ENCODE assay signal across 24 cellular contexts in the genomic region with DNA sequence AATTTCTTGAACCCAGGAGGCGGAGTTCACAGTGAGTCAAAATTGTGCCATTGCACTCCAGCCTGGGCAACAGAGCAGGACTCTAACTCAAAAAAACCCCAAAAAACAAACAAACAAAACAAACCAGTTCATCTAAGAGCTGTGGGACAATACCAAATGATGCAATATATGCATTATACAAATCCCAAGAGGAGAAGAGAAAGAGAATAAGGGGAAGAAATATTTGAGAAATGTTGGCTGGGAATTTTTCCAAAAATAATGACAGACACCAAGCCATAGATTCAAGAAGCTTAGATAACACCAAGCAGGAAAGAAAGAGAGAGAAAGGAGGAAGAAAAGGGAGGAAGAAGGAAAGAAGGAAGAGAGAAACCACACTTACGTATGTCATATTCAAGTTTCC.
"Had no signal": no experiment of that assay in that cellular context is flagged by ENCODE, and none has a peak within 500 bp of the region (broad histone marks: within the 10 kb centered on the region; RNA-seq: fewer than 3 reads in every experiment).

No MANE protein-coding gene starts in this region.

- ATAC-seq: left colon; left lung; lower lobe of right lung; natural killer cell treated with Interleukin-12 subunit alpha and Interleukin-12 subunit beta and Interleukin-15 and Interleukin-18, amount 100 ng/mL, for 72 hours; sciatic nerve; stimulated activated effector memory CD8-positive, alpha-beta T cell treated with anti-CD3 and anti-CD28 coated beads, Interleukin-12 subunit alpha, Interleukin-12 subunit beta, amount 100 ng/mL, for 72 hours; upper lobe of right lung had no signal

- H3K27me3 Mint-ChIP-seq: natural killer cell treated with Interleukin-12 subunit alpha and Interleukin-12 subunit beta and Interleukin-15 and Interleukin-18, amount 100 ng/mL, for 72 hours; stimulated activated naive CD8-positive, alpha-beta T cell treated with anti-CD3 and anti-CD28 coated beads, Interleukin-15, Interleukin-2, amounts not matched to agents 100 ng/mL and 50 ng/mL, for 24 hours had no signal

- H3K36me3 Mint-ChIP-seq: stimulated activated effector memory CD8-positive, alpha-beta T cell treated with anti-CD3 and anti-CD28 coated beads, Interleukin-12 subunit alpha, Interleukin-12 subunit beta, amount 100 ng/mL, for 72 hours had no signal

- DNase-seq: hippocampal formation; kidney glomerular epithelial cell; left colon; left lung; lower lobe of right lung; mesendoderm; naive B cell; ovary; small intestine; spleen; stimulated activated CD4-positive, alpha-beta T cell treated with anti-CD3 and anti-CD28 coated beads, Interleukin-4, amount 100 ng/mL, for 24 hours; stimulated activated naive CD4-positive, alpha-beta T cell; tibial artery; trophoblast cell; upper lobe of right lung had no signal

- H3K4me1 Mint-ChIP-seq: mesothelial cell of epicardium had no signal

- H3K27ac Mint-ChIP-seq: mesothelial cell of epicardium; naive B cell; natural killer cell treated with Interleukin-12 subunit alpha and Interleukin-12 subunit beta and Interleukin-15 and Interleukin-18, amount 100 ng/mL, for 72 hours; progenitor cell of endocrine pancreas; stimulated activated effector memory CD8-positive, alpha-beta T cell treated with anti-CD3 and anti-CD28 coated beads, Interleukin-12 subunit alpha, Interleukin-12 subunit beta, amount 100 ng/mL, for 72 hours; stimulated activated naive CD8-positive, alpha-beta T cell treated with anti-CD3 and anti-CD28 coated beads, Interleukin-15, Interleukin-2, amounts not matched to agents 100 ng/mL and 50 ng/mL, for 24 hours had no signal

- H3K27me3 ChIP-seq: left lung, ovary, right atrium auricular region, spleen, suprapubic skin, tibial artery, upper lobe of right lung had no signal

- H3K27ac ChIP-seq: left lung, lower lobe of right lung, ovary, right atrium auricular region, spleen, suprapubic skin, thoracic aorta, tibial artery, upper lobe of right lung had no signal

- H3K36me3 ChIP-seq: lower lobe of right lung, ovary, right atrium auricular region, spleen, suprapubic skin, thoracic aorta, tibial artery, upper lobe of right lung had no signal

- H3K4me3 ChIP-seq: left lung, lower lobe of right lung, ovary, right atrium auricular region, spleen, suprapubic skin, thoracic aorta, tibial artery, upper lobe of right lung had no signal

- H3K4me3 Mint-ChIP-seq: mesothelial cell of epicardium; naive B cell; natural killer cell treated with Interleukin-12 subunit alpha and Interleukin-12 subunit beta and Interleukin-15 and Interleukin-18, amount 100 ng/mL, for 72 hours; stimulated activated effector memory CD8-positive, alpha-beta T cell treated with anti-CD3 and anti-CD28 coated beads, Interleukin-12 subunit alpha, Interleukin-12 subunit beta, amount 100 ng/mL, for 72 hours; stimulated activated naive CD8-positive, alpha-beta T cell treated with anti-CD3 and anti-CD28 coated beads, Interleukin-15, Interleukin-2, amounts not matched to agents 100 ng/mL and 50 ng/mL, for 24 hours had no signal

- H3K9me3 ChIP-seq: lower lobe of right lung, suprapubic skin had no signal

- H3K4me1 ChIP-seq: right atrium auricular region, suprapubic skin, tibial artery, upper lobe of right lung had no signal
